Comparison of ENCODE assay signal across 8 cellular contexts in genomic region chr1:165686121-165686970, GRCh38. TPM values are rescaled to one million over a fixed set of nuclear protein-coding genes. Genes with fewer than 3 reads are reported as not detected.
A peak's percentile ranks its signal among the peaks of the same experiment; 100 is the strongest.
DNase-seq lines count a peak whose midpoint lies in the region; ATAC-seq and TF ChIP-seq lines count a peak whose summit lies in the region.

No MANE protein-coding gene starts in this region.

- TF ChIP-seq CTCF in GM12873 (IDR thresholded peaks at IDR 0.05; ENCODE audit: insufficient read depth, low read depth, low read length, missing control alignments), result peak; percentile 22
- TF ChIP-seq CTCF in type B pancreatic cell (conservative IDR thresholded peaks at IDR 0.05), result no peak

- H3K9me3 Mint-ChIP-seq in type B pancreatic cell, result peaks cover 7% of the 10 kb centered on the region

- peaks cover 6% of the 10 kb centered on the region for H3K4me1 Mint-ChIP-seq in type B pancreatic cell (ENCODE audit: unreplicated experiment)

- peak; percentile 64 for ATAC-seq in GM21526 (IDR thresholded peaks at IDR 0.05; ENCODE audit: low FRiP score, unreplicated experiment)
- ATAC-seq in HG02840 (IDR thresholded peaks at IDR 0.05; ENCODE audit: low FRiP score, unreplicated experiment), result no peak

- H3K27me3 Mint-ChIP-seq in type B pancreatic cell, result no peaks in the 10 kb centered on the region

- H3K27ac Mint-ChIP-seq in type B pancreatic cell, result no peak overlapping the region

- DNase-seq in MV-4-11 (lab: John Stamatoyannopoulos, UW) (peak; percentile 64), germinal center (ENCODE audit: low spot score) (peak; percentile 60), type B pancreatic cell (ENCODE audit: extremely low spot score, unreplicated experiment) (no peak), mesenteric fat pad (ENCODE audit: low spot score) (no peak), NCI-H2196 (lab: John Stamatoyannopoulos, UW; ENCODE audit: unreplicated experiment) (no peak)

- no peak overlapping the region for H3K4me3 Mint-ChIP-seq in type B pancreatic cell

- H3K36me3 Mint-ChIP-seq in type B pancreatic cell, result peaks cover 61% of the 10 kb centered on the region

RNA-seq across cellular contexts. Expression of gene ALDH9A1, which starts 12.0 kb away (rescaled TPM):
- 44.7 and 57.8 TPM in 2 replicates for total RNA-seq in type B pancreatic cell (ENCODE audit: low replicate concordance)
- total RNA-seq in mesenteric fat pad, result 119 TPM

RNA-seq across cellular contexts. Expression of gene MGST3, which starts 55.3 kb away (rescaled TPM):
- 133 and 206 TPM in 2 replicates for total RNA-seq in type B pancreatic cell (ENCODE audit: low replicate concordance)
- 418 TPM for total RNA-seq in mesenteric fat pad

Comparison
In these comparisons a context has a peak if more than half of its experiments do, and no peak if none do; other contexts are left out.
1. DNase-seq: peak in MV-4-11 (single experiment) and germinal center (single experiment); none in type B pancreatic cell (single experiment), mesenteric fat pad (single experiment) and NCI-H2196 (single experiment).